ENCODE assay signal across 8 cellular contexts in the genomic region with DNA sequence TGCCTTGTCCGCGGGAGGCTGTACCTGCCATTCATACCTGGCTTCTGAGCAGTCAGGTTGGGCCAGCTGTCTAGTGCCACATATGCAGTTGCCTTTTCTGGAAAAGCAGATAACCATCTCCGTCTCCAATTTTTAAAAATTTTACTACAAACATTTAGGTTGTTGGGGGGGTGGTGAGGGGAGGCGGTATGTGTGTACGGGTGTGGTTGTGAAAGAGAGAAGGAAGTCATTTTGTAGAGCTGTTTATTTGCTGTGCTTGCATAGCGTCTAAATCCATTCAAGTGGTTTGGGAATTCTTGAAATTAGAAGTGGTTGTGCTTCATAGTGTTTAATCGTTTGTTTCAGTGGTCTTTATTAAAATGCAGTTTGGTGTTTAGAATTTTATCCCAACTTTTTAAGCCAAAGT. TPM values are rescaled to one million over a fixed set of nuclear protein-coding genes. Genes with fewer than 3 reads are reported as not detected.
DNase-seq lines count a peak whose midpoint lies in the region; ATAC-seq and TF ChIP-seq lines count a peak whose summit lies in the region.

No MANE protein-coding gene starts in this region.

- no peak for TF ChIP-seq CTCF in GM12864 (IDR thresholded peaks at IDR 0.05; ENCODE audit: low read depth, low read length, missing control alignments)
- no peak for TF ChIP-seq CTCF in VCaP (conservative IDR thresholded peaks at IDR 0.05)
- no peak for TF ChIP-seq CTCF in sigmoid colon (IDR thresholded peaks at IDR 0.05)

- H3K36me3 ChIP-seq in sigmoid colon = no peaks in the 10 kb centered on the region

- H3K9me3 ChIP-seq in sigmoid colon = no peaks in the 10 kb centered on the region

- no peak for DNase-seq in GM12864 (ENCODE audit: low read depth)
- DNase-seq in glomerular endothelial cell (ENCODE audit: extremely low read depth, low read depth, low spot score) = peak; percentile 9
- DNase-seq in sigmoid colon = no peak
- DNase-seq in amniotic stem cell (lab: John Stamatoyannopoulos, UW) = no peak
- no peak for DNase-seq in activated CD4-positive, alpha-beta T cell treated with anti-CD3 and anti-CD28 coated beads for 48 hours
- DNase-seq in islet precursor cell = no peak

- intact Hi-C loops in sigmoid colon (cut with DNase I) = loop anchor here (2.0 kb wide), 2 partner anchors 41 kb away; a partner anchor contains a TSS

- TF ChIP-seq EP300 in sigmoid colon (IDR thresholded peaks at IDR 0.05) = no peak

- ATAC-seq in HG02623 (IDR thresholded peaks at IDR 0.05; ENCODE audit: unreplicated experiment) = peak; percentile 2

- peak in 1 of 2 donors; percentile 25 for TF ChIP-seq POLR2A in sigmoid colon (IDR thresholded peaks at IDR 0.05)

- no peaks in the 10 kb centered on the region for H3K27me3 ChIP-seq in sigmoid colon

- H3K4me1 ChIP-seq in sigmoid colon = peaks cover 0 to 23% (median 14%) of the 10 kb centered on the region in 4 donors

- H3K4me3 ChIP-seq in GM12864 (ENCODE audit: low read depth, low read length) = peak overlapping the region; percentile 95
- peak overlapping the region; percentile 61 to 91 (median 81) for H3K4me3 ChIP-seq in sigmoid colon

- WGBS in sigmoid colon, 2 donors = 0 to 1% methylated on average over 7 of the region's 7 CpGs

- peak overlapping the region; percentile 91 for H3K27ac ChIP-seq in VCaP
- H3K27ac ChIP-seq in sigmoid colon = peak overlapping the region; percentile 85 to 98 (median 96)

RNA-seq across cellular contexts. Expression of a gene that starts 1.5 kb away (rescaled TPM):
- 8.0 and 12.9 TPM in 2 replicates for total RNA-seq in glomerular endothelial cell
- 10 to 100 TPM; 16.3 to 24.4 (median 19.1) TPM for total RNA-seq in sigmoid colon
- polyA plus RNA-seq in sigmoid colon = 10 to 100 TPM in 2 of 3 donors, 1 to 10 TPM in 1; 5.5 to 13.2 (median 10.8) TPM

RNA-seq across cellular contexts. Expression of a gene that starts 41.1 kb away (rescaled TPM):
- 11.0 and 14.9 TPM in 2 replicates for total RNA-seq in glomerular endothelial cell
- total RNA-seq in sigmoid colon = 10 to 100 TPM; 14.1 to 17.8 (median 15.9) TPM
- 1 to 10 TPM; 1.8 to 8.3 (median 2.8) TPM for polyA plus RNA-seq in sigmoid colon
